ENCODE assay signal across 14 cellular contexts in the genomic region with DNA sequence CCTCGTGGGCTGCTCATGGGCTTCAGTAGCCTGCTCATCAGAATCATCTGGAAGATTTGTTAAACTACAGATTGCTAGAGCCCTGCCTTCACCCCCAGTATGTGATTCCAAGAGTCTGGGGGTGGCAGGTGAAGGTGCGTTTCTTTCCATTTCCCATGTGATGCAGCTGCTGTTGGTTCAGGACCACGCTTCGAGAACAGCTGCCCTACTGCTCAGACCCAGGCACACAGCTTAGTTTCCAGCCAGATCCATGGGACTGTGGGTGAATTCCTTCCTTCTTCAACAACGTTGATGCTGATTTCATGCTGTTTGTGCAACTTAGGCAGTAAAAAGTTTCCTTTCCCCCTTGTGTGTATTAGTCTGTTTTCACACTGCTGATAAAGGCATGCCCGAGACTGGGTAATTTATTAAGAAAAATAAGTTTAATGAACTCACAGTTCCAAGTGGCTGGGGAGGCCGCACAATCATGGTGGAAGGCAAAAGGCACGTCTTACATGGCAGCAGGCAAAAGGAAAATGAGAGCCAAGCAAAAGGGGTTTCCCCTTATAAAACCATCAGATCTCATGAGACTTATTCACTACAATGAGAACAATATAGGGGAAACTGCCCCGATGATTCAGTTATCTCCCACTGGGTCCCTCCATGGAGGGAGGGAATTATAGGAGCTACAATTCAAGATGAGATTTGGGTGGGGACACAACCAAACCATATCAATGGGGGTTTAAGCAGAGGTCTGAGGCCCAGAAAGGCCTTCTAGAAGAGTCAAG.
DNase-seq lines count a peak whose midpoint lies in the region; ATAC-seq lines count a peak whose summit lies in the region.
"Had no signal": no experiment of that assay in that cellular context is flagged by ENCODE, and none has a peak within 500 bp of the region (broad histone marks: within the 10 kb centered on the region; RNA-seq: fewer than 3 reads in every experiment).

No MANE protein-coding gene starts in this region.

- H3K27ac ChIP-seq in CD4-positive, CD25-positive, alpha-beta regulatory T cell (ENCODE audit: insufficient read depth, low read length, poor library complexity, severe bottlenecking): no peak overlapping the region
- peak overlapping the region; percentile 72 to 95 for H3K27ac ChIP-seq in esophagus (ENCODE audit: low read depth in 2 of 2, low read length in 1 of 2)
- peak overlapping the region; percentile 98 for H3K27ac ChIP-seq in rectal smooth muscle tissue (ENCODE audit: low read depth, low read length)
- H3K27ac ChIP-seq: cardiac muscle cell, left ventricle myocardium inferior had no signal

- peaks cover 5 to 54% (median 25%) of the 10 kb centered on the region in 4 donors for H3K4me1 Mint-ChIP-seq in CD4-positive, CD25-positive, alpha-beta regulatory T cell

- ATAC-seq in CD4-positive, CD25-positive, alpha-beta regulatory T cell (ENCODE audit: low read depth in 2 of 2): no peak

- H3K27me3 Mint-ChIP-seq in CD4-positive, CD25-positive, alpha-beta regulatory T cell: no peaks in the 10 kb centered on the region

- H3K27ac Mint-ChIP-seq in CD4-positive, CD25-positive, alpha-beta regulatory T cell: peak overlapping the region; percentile 40 to 79 (median 65)
- H3K27ac Mint-ChIP-seq: endodermal cell had no signal

- 65 to 80% methylated on average over 9 of the region's 9 CpGs for WGBS in esophagus, 2 donors

- H3K9me3 Mint-ChIP-seq in CD4-positive, CD25-positive, alpha-beta regulatory T cell: peaks cover 0 to 3% (median 0%) of the 10 kb centered on the region in 7 donors
- H3K9me3 Mint-ChIP-seq: endodermal cell had no signal

- H3K9me3 ChIP-seq in CD4-positive, CD25-positive, alpha-beta regulatory T cell (ENCODE audit: control insufficient read depth in 2 of 2, low read length in 2 of 2): no peaks in the 10 kb centered on the region
- H3K9me3 ChIP-seq in esophagus (ENCODE audit: control insufficient read depth in 2 of 2, insufficient read depth in 1 of 2, low read depth in 1 of 2, low read length in 1 of 2): no peaks in the 10 kb centered on the region
- H3K9me3 ChIP-seq: left ventricle myocardium inferior had no signal

- H3K36me3 ChIP-seq in CD4-positive, CD25-positive, alpha-beta regulatory T cell (ENCODE audit: control insufficient read depth, insufficient read depth, low read length): peaks cover 3% of the 10 kb centered on the region
- H3K36me3 ChIP-seq in esophagus (ENCODE audit: control insufficient read depth in 2 of 2, insufficient read depth in 2 of 2, low read length in 1 of 2) (no peaks in the 10 kb centered on the region), rectal smooth muscle tissue (ENCODE audit: control insufficient read depth, insufficient read depth, low read length) (no peaks in the 10 kb centered on the region)
- H3K36me3 ChIP-seq: cardiac muscle cell, left ventricle myocardium inferior had no signal

- H3K36me3 Mint-ChIP-seq in CD4-positive, CD25-positive, alpha-beta regulatory T cell: peaks cover 19% of the 10 kb centered on the region

- H3K4me3 ChIP-seq in CD4-positive, CD25-positive, alpha-beta regulatory T cell (ENCODE audit: low read depth, low read length): no peak overlapping the region
- no peak overlapping the region for H3K4me3 ChIP-seq in esophagus (ENCODE audit: low read depth in 1 of 2, low read length in 2 of 2)
- no peak overlapping the region for H3K4me3 ChIP-seq in rectal smooth muscle tissue (ENCODE audit: low read length)
- H3K4me3 ChIP-seq: cardiac muscle cell, left ventricle myocardium inferior had no signal

- no peak overlapping the region for H3K9ac ChIP-seq in rectal smooth muscle tissue (ENCODE audit: low read length)

- no peaks in the 10 kb centered on the region for H3K27me3 ChIP-seq in CD4-positive, CD25-positive, alpha-beta regulatory T cell (ENCODE audit: control insufficient read depth, insufficient read depth, low read length)
- H3K27me3 ChIP-seq in esophagus (ENCODE audit: control insufficient read depth in 1 of 2, insufficient read depth in 2 of 2, low read length in 2 of 2) (no peaks in the 10 kb centered on the region), rectal smooth muscle tissue (ENCODE audit: control insufficient read depth, insufficient read depth, low read length) (no peaks in the 10 kb centered on the region)
- H3K27me3 ChIP-seq: cardiac muscle cell had no signal

- no peak for DNase-seq in CD4-positive, CD25-positive, alpha-beta regulatory T cell
- DNase-seq in GM03348 (ENCODE audit: low spot score) (peak; percentile 33), occipital lobe (lab: John Stamatoyannopoulos, UW) (no peak), HuH-7.5 (ENCODE audit: low spot score) (no peak)
- DNase-seq in effector CD4-positive, alpha-beta T cell: no peak
- DNase-seq: activated CD4-positive, CD25-positive, alpha-beta regulatory T cell treated with anti-CD3 and anti-CD28 coated beads, Interleukin-2, amount 50 U/mL, for 72 hours; foreskin fibroblast; left ventricle myocardium inferior; NCI-H345; SHP77 had no signal

- no peak overlapping the region for H3K4me3 Mint-ChIP-seq in CD4-positive, CD25-positive, alpha-beta regulatory T cell
- H3K4me3 Mint-ChIP-seq: endodermal cell had no signal

- H3K4me1 ChIP-seq in CD4-positive, CD25-positive, alpha-beta regulatory T cell (ENCODE audit: control insufficient read depth, insufficient read depth, low read length, poor library complexity, severe bottlenecking): no peaks in the 10 kb centered on the region
- H3K4me1 ChIP-seq in esophagus (ENCODE audit: control insufficient read depth in 2 of 2, insufficient read depth in 2 of 2, low read length in 1 of 2): peaks cover 5 to 8% of the 10 kb centered on the region in 2 donors
- H3K4me1 ChIP-seq in rectal smooth muscle tissue (ENCODE audit: control insufficient read depth, insufficient read depth, low read length): peaks cover 43% of the 10 kb centered on the region
